1 cellular context compared by ENCODE assay signal in the genomic region with DNA sequence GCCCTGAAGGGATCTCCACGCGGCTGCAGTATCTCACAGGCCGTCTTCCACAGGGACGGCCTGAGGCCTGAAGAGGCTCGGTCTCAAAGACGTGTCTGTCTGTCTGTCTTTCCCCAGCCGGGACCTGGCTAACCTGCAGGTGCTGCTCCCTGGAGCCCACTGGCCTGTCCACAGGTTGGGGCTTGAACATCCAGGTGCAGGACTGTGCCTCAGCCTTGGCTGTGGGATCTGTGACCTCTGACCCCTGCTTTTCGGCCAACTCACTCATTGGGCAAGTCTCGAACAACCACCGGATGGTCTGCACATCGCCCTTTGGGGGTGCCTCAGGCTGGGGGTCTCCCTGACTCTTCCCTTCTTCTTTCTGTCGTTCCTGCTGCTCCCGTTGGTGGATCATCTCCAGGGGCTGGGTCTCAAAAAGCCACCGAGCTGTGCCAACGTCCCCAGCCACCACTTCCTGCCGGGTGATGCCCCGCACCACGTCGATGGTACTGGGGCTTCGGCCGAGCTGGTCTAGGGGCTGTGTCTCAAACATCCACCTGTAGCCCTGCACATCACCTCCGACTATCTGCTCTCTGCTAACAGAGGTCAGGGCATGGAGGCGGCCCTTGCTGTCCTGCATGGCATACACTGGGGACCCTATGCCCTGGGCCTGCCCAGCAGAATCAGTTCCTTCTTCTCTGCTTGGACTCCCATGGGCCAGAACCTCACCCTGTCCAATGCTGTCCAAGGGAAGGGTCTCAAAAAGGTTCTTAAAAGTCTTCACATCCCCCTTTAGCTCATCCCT.
TF ChIP-seq lines count a peak whose summit lies in the region.

No MANE protein-coding gene starts in this region.

TF ChIP-seq in GM12878, 131 proteins besides CTCF, POLR2A, EP300 and RAD21:
- TF ChIP-seq SIX5 (IDR thresholded peaks at IDR 0.05; ENCODE audit: low read depth, low read length, severe bottlenecking) (no peak), RFX5 (IDR thresholded peaks at IDR 0.05; ENCODE audit: low read depth, low read length) (no peak), CBX5 (IDR thresholded peaks at IDR 0.05; ENCODE audit: low read depth) (no peak), POLR2AphosphoS2 (IDR thresholded peaks at IDR 0.05; ENCODE audit: low read depth, low read length) (no peak), PAX8 (IDR thresholded peaks at IDR 0.05) (no peak), NR2C2 (IDR thresholded peaks at IDR 0.05; ENCODE audit: borderline replicate concordance, control insufficient read depth, insufficient read length, low read depth) (peak; percentile 34), GATAD2B (conservative IDR thresholded peaks at IDR 0.05; ENCODE audit: low read depth) (no peak), KLF5 (IDR thresholded peaks at IDR 0.05; ENCODE audit: partially characterized antibody) (no peak)
TF ChIP-seq in GM12878: peak in this region for 1.
